Comparison of ENCODE assay signal across 1 cellular context in genomic region chr11:69950120-69950519, GRCh38.
TF ChIP-seq lines count a peak whose summit lies in the region.

No MANE protein-coding gene starts in this region.

TF ChIP-seq in HepG2, 621 proteins besides CTCF, POLR2A, EP300 and RAD21 (continued from another document):
- TF ChIP-seq ZNF441 (CRISPR knock-in tag; IDR thresholded peaks at IDR 0.05; ENCODE audit: borderline replicate concordance) (no peak), DMAP1 (CRISPR knock-in tag; IDR thresholded peaks at IDR 0.05) (no peak), STAG1 (CRISPR knock-in tag; IDR thresholded peaks at IDR 0.05) (peak; percentile 66)
